21 cellular contexts compared by ENCODE assay signal in genomic region chr20:47213960-47214359, GRCh38.
DNase-seq lines count a peak whose midpoint lies in the region; ATAC-seq, FAIRE-seq and TF ChIP-seq lines count a peak whose summit lies in the region.
"Had no signal": no experiment of that assay in that cellular context is flagged by ENCODE, and none has a peak within 500 bp of the region (broad histone marks: within the 10 kb centered on the region; RNA-seq: fewer than 3 reads in every experiment).

No MANE protein-coding gene starts in this region.

- no peak overlapping the region for H2AFZ ChIP-seq in endothelial cell of umbilical vein (ENCODE audit: low read depth, low read length)
- H2AFZ ChIP-seq: GM23248 had no signal

- intact Hi-C loops in endothelial cell of umbilical vein (cut with micrococcal nuclease) (no loop called here), heart left ventricle (cut with DNase I) (loop anchor here in 2 of 10 donors (5.0 kb wide), 2 partner anchors 43 to 48 kb away; no protein-coding TSS in a partner anchor), left ventricle myocardium superior (cut with micrococcal nuclease) (no loop called here)

- H3K27me3 ChIP-seq in endothelial cell of umbilical vein (ENCODE audit: control insufficient read depth in 2 of 2, insufficient read depth in 2 of 2, low read length in 2 of 2) (no peaks in the 10 kb centered on the region), heart left ventricle (no peaks in the 10 kb centered on the region)

- DNase-seq in endothelial cell of umbilical vein (ENCODE audit: low read depth, low spot score) (no peak), heart left ventricle (peak in 1 of 5 donors; percentile 48), left ventricle myocardium superior (no peak), putamen (ENCODE audit: low spot score) (peak; percentile 66), AG08395 (ENCODE audit: low spot score) (no peak), iPS-NIHi7 (ENCODE audit: extremely low spot score) (no peak)
- DNase-seq: ACHN; AML-193; Caco-2; CD4-positive, alpha-beta T cell; GM23248; HFFc6 had no signal

- TF ChIP-seq POLR2A in endothelial cell of umbilical vein (IDR thresholded peaks at IDR 0.05; ENCODE audit: low read depth, low read length): no peak
- TF ChIP-seq POLR2A in heart left ventricle (IDR thresholded peaks at IDR 0.05): peak in 1 of 2 donors; percentile 30

- peak; percentile 71 to 82 (median 75) for ATAC-seq in heart left ventricle
- peak; percentile 79 for ATAC-seq in left ventricle myocardium superior
- ATAC-seq in HG03469 (IDR thresholded peaks at IDR 0.05; ENCODE audit: unreplicated experiment): no peak
- ATAC-seq: HCT116 had no signal

- FAIRE-seq in endothelial cell of umbilical vein (lab: Jason Lieb, UNC): peak; percentile 38
- FAIRE-seq: A204.1, D721Med, G401.6, GM12891, GM18507, H54 had no signal

- H3K9me1 ChIP-seq in endothelial cell of umbilical vein (replicated peaks; ENCODE audit: control insufficient read depth, extremely low read depth, insufficient read depth, low read length): no peaks in the 10 kb centered on the region

- CTCF ChIA-PET in endothelial cell of umbilical vein (lab: Charles Lee): interaction anchor here (0.9 to 1.2 kb wide), 2 partner anchors 12 to 18 kb away, joined by 3 to 4 read pairs; no protein-coding TSS in a partner anchor

- no peak overlapping the region for H3K9ac ChIP-seq in endothelial cell of umbilical vein (replicated peaks; ENCODE audit: extremely low read depth, insufficient read depth, low read length)
- H3K9ac ChIP-seq: GM23248 had no signal

- H3K4me1 ChIP-seq in endothelial cell of umbilical vein (ENCODE audit: control insufficient read depth, extremely low read depth, insufficient read depth, low read length) (no peaks in the 10 kb centered on the region), heart left ventricle (peaks cover 0 to 41% (median 9%) of the 10 kb centered on the region in 12 donors)
- H3K4me1 ChIP-seq: Caco-2 had no signal

- H3K79me2 ChIP-seq in endothelial cell of umbilical vein (ENCODE audit: control insufficient read depth, insufficient read depth, low read length): peaks cover 15% of the 10 kb centered on the region

- no peak overlapping the region for H3K27ac ChIP-seq in endothelial cell of umbilical vein (ENCODE audit: insufficient read depth, low read depth, low read length)
- H3K27ac ChIP-seq in heart left ventricle: peak overlapping the region; percentile 29 to 83 (median 62)
- H3K27ac ChIP-seq: C4-2B, GM23248 had no signal

- no peaks in the 10 kb centered on the region for H3K9me3 ChIP-seq in endothelial cell of umbilical vein (replicated peaks; ENCODE audit: control insufficient read depth, insufficient read depth, low read length)
- no peaks in the 10 kb centered on the region for H3K9me3 ChIP-seq in heart left ventricle
- H3K9me3 ChIP-seq: Caco-2 had no signal

- POLR2A ChIA-PET in endothelial cell of umbilical vein (lab: Charles Lee): no interaction called here

- H4K20me1 ChIP-seq in endothelial cell of umbilical vein (replicated peaks; ENCODE audit: control insufficient read depth, extremely low read depth, insufficient read depth, low read length): no peaks in the 10 kb centered on the region

- H3K36me3 ChIP-seq in endothelial cell of umbilical vein (ENCODE audit: control insufficient read depth in 2 of 2, extremely low read depth in 1 of 2, insufficient read depth in 2 of 2, low read length in 2 of 2): peaks cover 46 to 47% of the 10 kb centered on the region in 2 experiments
- H3K36me3 ChIP-seq in heart left ventricle: peaks cover 0 to 87% (median 62%) of the 10 kb centered on the region in 9 donors

- dilution Hi-C loops in endothelial cell of umbilical vein (cut with MboI; ENCODE audit: extremely low pct_ligation_motif_present, low sequenced_read_pairs): no loop called here

- no peak overlapping the region for H3K4me2 ChIP-seq in endothelial cell of umbilical vein (ENCODE audit: insufficient read depth, low read length)

- H3K4me3 ChIP-seq in endothelial cell of umbilical vein (replicated peaks in 1 of 3; ENCODE audit: insufficient read depth in 1 of 3, low read depth in 1 of 3, low read length in 3 of 3) (no peak overlapping the region), heart left ventricle (no peak overlapping the region)
- H3K4me3 ChIP-seq: GM23248 had no signal

- no TSS peak for BruUV-seq in endothelial cell of umbilical vein (replicated peaks; lab: Mats Ljungman, UMichigan)

- TF ChIP-seq CTCF in endothelial cell of umbilical vein (IDR thresholded peaks at IDR 0.05; ENCODE audit: extremely low read depth in 1 of 2, insufficient read depth in 1 of 2, low read depth in 1 of 2, low read length in 2 of 2) (no peak), heart left ventricle (IDR thresholded peaks at IDR 0.05) (no peak)

- WGBS in heart left ventricle, 4 donors: 50 to 63% (median 60%) methylated on average over 9 of the region's 9 CpGs

TF ChIP-seq in endothelial cell of umbilical vein, 7 proteins besides CTCF, POLR2A, EP300 and RAD21:
- TF ChIP-seq JUN (IDR thresholded peaks at IDR 0.05; ENCODE audit: borderline replicate concordance, insufficient read depth, insufficient read length, low read depth) (no peak), GATA2 (IDR thresholded peaks at IDR 0.05; ENCODE audit: insufficient read depth, insufficient read length, low read depth, low read length) (no peak), FOS (IDR thresholded peaks at IDR 0.05; ENCODE audit: borderline replicate concordance, insufficient read depth, low read length) (no peak), EZH2 (IDR thresholded peaks at IDR 0.05; ENCODE audit: borderline replicate concordance, low read depth, low read length, severe bottlenecking) (no peak), POLR2AphosphoS5 (IDR thresholded peaks at IDR 0.05; ENCODE audit: insufficient read depth, low read depth, low read length) (no peak), MYC (IDR thresholded peaks at IDR 0.05; ENCODE audit: low read depth, low read length) (no peak), MAX (IDR thresholded peaks at IDR 0.05; ENCODE audit: insufficient read depth, insufficient read length) (no peak)
